Comparison of ENCODE assay signal across 7 cellular contexts in genomic region chr5:164798110-164798509, GRCh38.
"Had no signal": no experiment of that assay in that cellular context is flagged by ENCODE, and none has a peak within 500 bp of the region (broad histone marks: within the 10 kb centered on the region; RNA-seq: fewer than 3 reads in every experiment).

No MANE protein-coding gene starts in this region.

- H3K4me3 ChIP-seq: GM23248, HAP-1 had no signal

- H3K4me3 Mint-ChIP-seq: HFFc6 had no signal

- H3K36me3 ChIP-seq: HAP-1 had no signal

- DNase-seq: GM23248, GOT3, H7, HCEC 1CT, HFFc6 had no signal

- H3K9ac ChIP-seq: GM23248 had no signal

- ATAC-seq: HCT116 had no signal

- H3K27ac ChIP-seq: GM23248 had no signal

- H3K4me1 ChIP-seq: HAP-1 had no signal

- H3K27ac Mint-ChIP-seq: HFFc6 had no signal

- H2AFZ ChIP-seq: GM23248 had no signal
